ENCODE assay signal across 8 cellular contexts in genomic region chr17:40490289-40490853, GRCh38. TPM values are rescaled to one million over a fixed set of nuclear protein-coding genes. Genes with fewer than 3 reads are reported as not detected.
DNase-seq lines count a peak whose midpoint lies in the region; ATAC-seq and TF ChIP-seq lines count a peak whose summit lies in the region.

No MANE protein-coding gene starts in this region.

- peaks cover 45% of the 10 kb centered on the region for H3K4me1 Mint-ChIP-seq in nephron

- no peaks in the 10 kb centered on the region for H3K36me3 Mint-ChIP-seq in nephron (ENCODE audit: low read depth)

- H3K4me3 Mint-ChIP-seq in nephron, result no peak overlapping the region

- peak; percentile 79 for ATAC-seq in esophagus mucosa

- TF ChIP-seq CTCF in nephron (IDR thresholded peaks at IDR 0.05; ENCODE audit: unreplicated experiment in 3 of 3), result no peak

- peaks cover 8% of the 10 kb centered on the region for H3K27me3 Mint-ChIP-seq in nephron (ENCODE audit: low read depth)

- no peaks in the 10 kb centered on the region for H3K9me3 Mint-ChIP-seq in nephron

- H3K27ac Mint-ChIP-seq in nephron, result peak overlapping the region; percentile 63 to 79 (median 65)

- peak; percentile 41 for DNase-seq in activated CD4-positive, alpha-beta T cell treated with anti-CD3 and anti-CD28 coated beads for 48 hours
- DNase-seq in activated CD4-positive, alpha-beta T cell treated with anti-CD3 and anti-CD28 coated beads, Interleukin-2, amount 50 U/mL, for 4 hours, result no peak
- DNase-seq in OCI-M1 (lab: John Stamatoyannopoulos, UW) (peak; percentile 47), middle frontal gyrus (ENCODE audit: extremely low spot score, low spot score) (no peak), NCI-H1092 treated with DMSO at 0.1 percent for 48 hours (lab: John Stamatoyannopoulos, UW) (no peak)
- no peak for DNase-seq in activated CD4-positive, CD25-positive, alpha-beta regulatory T cell treated with anti-CD3 and anti-CD28 coated beads, Interleukin-2, amount 50 U/mL, for 72 hours

RNA-seq across cellular contexts. Expression of gene TNS4, which starts 11.1 kb away (rescaled TPM):
- total RNA-seq in esophagus mucosa, result 52.1 TPM

RNA-seq across cellular contexts. Expression of gene IGFBP4, which starts 47.1 kb away (rescaled TPM):
- 72.1 TPM for total RNA-seq in esophagus mucosa

Comparison
In these comparisons a context has a peak if more than half of its experiments do, and no peak if none do; other contexts are left out.
1. DNase-seq: peak in activated CD4-positive, alpha-beta T cell treated with anti-CD3 and anti-CD28 coated beads for 48 hours (single experiment) and OCI-M1 (single experiment); none in activated CD4-positive, alpha-beta T cell treated with anti-CD3 and anti-CD28 coated beads, Interleukin-2, amount 50 U/mL, for 4 hours (0 of 2), middle frontal gyrus (single experiment), NCI-H1092 treated with DMSO at 0.1 percent for 48 hours (single experiment) and activated CD4-positive, CD25-positive, alpha-beta regulatory T cell treated with anti-CD3 and anti-CD28 coated beads, Interleukin-2, amount 50 U/mL, for 72 hours (single experiment).